ENCODE assay signal across 8 cellular contexts in genomic region chr12:66045506-66045905, GRCh38.
"Had no signal": no experiment of that assay in that cellular context is flagged by ENCODE, and none has a peak within 500 bp of the region (broad histone marks: within the 10 kb centered on the region; RNA-seq: fewer than 3 reads in every experiment).

No MANE protein-coding gene starts in this region.

- H3K36me3 ChIP-seq: HAP-1 had no signal

- H3K4me2 ChIP-seq: GM23338 had no signal

- DNase-seq: H7, HFFc6, KG1 had no signal

- H3K27ac ChIP-seq: HL-60 had no signal

- FAIRE-seq: K562 had no signal

- H3K9me3 ChIP-seq: HAP-1 had no signal

- H3K4me3 ChIP-seq: GM23338, HAP-1, K562 had no signal

- ATAC-seq: GM23338, HCT116, K562 had no signal
